8 cellular contexts compared by ENCODE assay signal in genomic region chr11:124760205-124760652, GRCh38. TPM values are rescaled to one million over a fixed set of nuclear protein-coding genes. Genes with fewer than 3 reads are reported as not detected.
DNase-seq lines count a peak whose midpoint lies in the region; ATAC-seq and TF ChIP-seq lines count a peak whose summit lies in the region.
"Had no signal": no experiment of that assay in that cellular context is flagged by ENCODE, and none has a peak within 500 bp of the region (broad histone marks: within the 10 kb centered on the region; RNA-seq: fewer than 3 reads in every experiment).

No MANE protein-coding gene starts in this region.

- ATAC-seq in HG03378 (IDR thresholded peaks at IDR 0.05; ENCODE audit: unreplicated experiment) = peak; percentile 32

- H3K9me3 ChIP-seq in right atrium auricular region = no peaks in the 10 kb centered on the region
- no peaks in the 10 kb centered on the region for H3K9me3 ChIP-seq in subcutaneous abdominal adipose tissue (ENCODE audit: control insufficient read depth in 5 of 5, low read length in 5 of 5)

- peak overlapping the region; percentile 55 to 65 for H3K4me3 ChIP-seq in right atrium auricular region
- peak overlapping the region in 4 of 5 donors; percentile 70 to 88 (median 76) for H3K4me3 ChIP-seq in subcutaneous abdominal adipose tissue (ENCODE audit: low read depth in 1 of 5, low read length in 5 of 5)

- H3K4me1 ChIP-seq in right atrium auricular region (peaks cover 0 to 64% of the 10 kb centered on the region in 2 donors), subcutaneous abdominal adipose tissue (ENCODE audit: control insufficient read depth in 5 of 5, insufficient read depth in 5 of 5, low read length in 5 of 5) (peaks cover 2 to 69% (median 44%) of the 10 kb centered on the region in 5 donors)

- H3K36me3 ChIP-seq in right atrium auricular region (no peaks in the 10 kb centered on the region), subcutaneous abdominal adipose tissue (ENCODE audit: control insufficient read depth in 5 of 5, insufficient read depth in 5 of 5, low read length in 5 of 5) (peaks cover 0 to 11% (median 7%) of the 10 kb centered on the region in 5 donors)

- H3K27me3 ChIP-seq in right atrium auricular region = peaks cover 9 to 10% of the 10 kb centered on the region in 2 donors
- peaks cover 21 to 58% (median 53%) of the 10 kb centered on the region in 5 donors for H3K27me3 ChIP-seq in subcutaneous abdominal adipose tissue (ENCODE audit: control insufficient read depth in 5 of 5, insufficient read depth in 4 of 5, low read length in 5 of 5)

- DNase-seq in GM19238 (ENCODE audit: insufficient read length, low spot score) (peak; percentile 67), right atrium auricular region (ENCODE audit: low spot score) (no peak), NCI-H82 treated with DMSO at 0.1 percent for 48 hours (lab: John Stamatoyannopoulos, UW; ENCODE audit: unreplicated experiment) (no peak), kidney glomerular epithelial cell (lab: John Stamatoyannopoulos, UW) (no peak)
- DNase-seq in stimulated activated CD4-positive, alpha-beta T cell treated with anti-CD3 and anti-CD28 coated beads, Interleukin-4, amount 100 ng/mL, for 4 hours = no peak
- DNase-seq: stimulated activated CD4-positive, alpha-beta T cell treated with anti-CD3 and anti-CD28 coated beads, Interleukin-12 subunit alpha, Interleukin-12 subunit beta, amount 100 ng/mL, for 4 hours had no signal

- H3K9ac ChIP-seq in subcutaneous abdominal adipose tissue (ENCODE audit: low read length in 5 of 5) = peak overlapping the region in 4 of 5 donors; percentile 52 to 86 (median 66)

- no peak for TF ChIP-seq CTCF in right atrium auricular region (IDR thresholded peaks at IDR 0.05)

- peak overlapping the region; percentile 87 to 88 for H3K27ac ChIP-seq in right atrium auricular region
- H3K27ac ChIP-seq in subcutaneous abdominal adipose tissue (ENCODE audit: low read depth, low read length) = peak overlapping the region; percentile 89

RNA-seq across cellular contexts. Expression of gene ESAM, which starts 1.9 kb away (rescaled TPM):
- total RNA-seq in right atrium auricular region = 10 to 100 TPM; 60.6 to 64.6 TPM

RNA-seq across cellular contexts. Expression of gene VSIG2, which starts 8.2 kb away (rescaled TPM):
- 1 to 10 TPM; 1.1 to 6.3 TPM for total RNA-seq in right atrium auricular region

RNA-seq across cellular contexts. Expression of gene NRGN, which starts 20.5 kb away (rescaled TPM):
- 1 to 10 TPM; 2.2 to 2.8 TPM for total RNA-seq in right atrium auricular region

RNA-seq across cellular contexts. Expression of gene MSANTD2, which starts 40.0 kb away (rescaled TPM):
- total RNA-seq in right atrium auricular region = 1 to 10 TPM; 2.9 to 6.5 TPM
